ENCODE assay signal across 8 cellular contexts in genomic region chr6:53792973-53793317, GRCh38. TPM values are rescaled to one million over a fixed set of nuclear protein-coding genes. Genes with fewer than 3 reads are reported as not detected.
DNase-seq lines count a peak whose midpoint lies in the region; ATAC-seq and TF ChIP-seq lines count a peak whose summit lies in the region.

No MANE protein-coding gene starts in this region.

- H3K4me1 ChIP-seq in ascending aorta (peaks cover 3% of the 10 kb centered on the region in 2 donors), thoracic aorta (ENCODE audit: control insufficient read depth in 1 of 2, low read depth in 2 of 2) (peaks cover 0 to 20% of the 10 kb centered on the region in 2 donors)

- H3K9me3 Mint-ChIP-seq in activated naive CD4-positive, alpha-beta T cell treated with anti-CD3 and anti-CD28 coated beads for 36 hours: peaks cover 4% of the 10 kb centered on the region

- no peaks in the 10 kb centered on the region for H3K36me3 Mint-ChIP-seq in activated naive CD4-positive, alpha-beta T cell treated with anti-CD3 and anti-CD28 coated beads for 36 hours (ENCODE audit: low read depth)

- H3K27ac Mint-ChIP-seq in activated naive CD4-positive, alpha-beta T cell treated with anti-CD3 and anti-CD28 coated beads for 36 hours: no peak overlapping the region

- H3K9me3 ChIP-seq in ascending aorta (peaks cover 0 to 20% of the 10 kb centered on the region in 2 donors), thoracic aorta (peaks cover 2% of the 10 kb centered on the region)

- peak overlapping the region in 1 of 2 donors; percentile 91 for H3K27ac ChIP-seq in ascending aorta
- no peak overlapping the region for H3K27ac ChIP-seq in thoracic aorta

- peak overlapping the region; percentile 95 for H3K4me3 Mint-ChIP-seq in activated naive CD4-positive, alpha-beta T cell treated with anti-CD3 and anti-CD28 coated beads for 36 hours

- peak overlapping the region; percentile 84 to 93 for H3K4me3 ChIP-seq in ascending aorta
- peak overlapping the region; percentile 90 for H3K4me3 ChIP-seq in thoracic aorta

- no peak for DNase-seq in activated naive CD4-positive, alpha-beta T cell treated with anti-CD3 and anti-CD28 coated beads for 36 hours
- DNase-seq in activated naive CD4-positive, alpha-beta T cell treated with anti-CD3 and anti-CD28 coated beads, Interleukin-2, amount 50 U/mL, for 16 hours: no peak
- DNase-seq in ascending aorta (ENCODE audit: low spot score in 2 of 2) (no peak), left kidney (ENCODE audit: low read depth, low spot score) (peak; percentile 14), thoracic aorta (ENCODE audit: low spot score) (no peak), NCI-H2107 treated with DMSO at 0.1 percent for 48 hours (lab: John Stamatoyannopoulos, UW; ENCODE audit: unreplicated experiment) (no peak)

- TF ChIP-seq CTCF in ascending aorta (IDR thresholded peaks at IDR 0.05) (no peak), thoracic aorta (IDR thresholded peaks at IDR 0.05) (no peak)

- peaks cover 10% of the 10 kb centered on the region for H3K4me1 Mint-ChIP-seq in activated naive CD4-positive, alpha-beta T cell treated with anti-CD3 and anti-CD28 coated beads for 36 hours (ENCODE audit: low read depth)

- ATAC-seq in thoracic aorta (ENCODE audit: insufficient number of reproducible peaks, low FRiP score, low read depth) (no peak), GM18502 (IDR thresholded peaks at IDR 0.05; ENCODE audit: poor library complexity, unreplicated experiment) (no peak), GM18517 (IDR thresholded peaks at IDR 0.05; ENCODE audit: unreplicated experiment) (no peak)

- CTCF ChIA-PET in activated naive CD4-positive, alpha-beta T cell treated with anti-CD3 and anti-CD28 coated beads for 36 hours (lab: Charles Lee): interaction anchor here (0.6 to 2.3 kb wide), 5 partner anchors 28 to 1772 kb away, joined by 3 to 5 read pairs (median 3); no protein-coding TSS in a partner anchor

- H3K36me3 ChIP-seq in ascending aorta (no peaks in the 10 kb centered on the region), thoracic aorta (no peaks in the 10 kb centered on the region)

- intact Hi-C loops in activated naive CD4-positive, alpha-beta T cell treated with anti-CD3 and anti-CD28 coated beads for 36 hours (cut with micrococcal nuclease): loop anchor here (10.0 kb wide), 2 partner anchors 438 to 488 kb away; no protein-coding TSS in a partner anchor
- intact Hi-C loops in ascending aorta (cut with DNase I): loop anchor here (5.0 to 10.0 kb wide), 4 partner anchors 66 to 438 kb away; partner anchors contain the start of gene GCLC

- no peaks in the 10 kb centered on the region for H3K27me3 ChIP-seq in ascending aorta
- H3K27me3 ChIP-seq in thoracic aorta (replicated peaks; ENCODE audit: insufficient read depth): no peaks in the 10 kb centered on the region

- peaks cover 23% of the 10 kb centered on the region for H3K27me3 Mint-ChIP-seq in activated naive CD4-positive, alpha-beta T cell treated with anti-CD3 and anti-CD28 coated beads for 36 hours (ENCODE audit: low read depth)

RNA-seq across cellular contexts. Expression of gene LRRC1, which starts 1.9 kb away (rescaled TPM):
- total RNA-seq in activated naive CD4-positive, alpha-beta T cell treated with anti-CD3 and anti-CD28 coated beads for 36 hours: 1 to 10 TPM; 2.3 to 2.9 TPM
- total RNA-seq in ascending aorta (16.3 TPM), thoracic aorta (10 to 100 TPM; 18.5 to 22.8 TPM)
